ENCODE assay signal across 1 cellular context in genomic region chr11:10326080-10326964, GRCh38.
TF ChIP-seq lines count a peak whose summit lies in the region.

No MANE protein-coding gene starts in this region.

TF ChIP-seq in H1, 55 proteins besides CTCF, POLR2A, EP300 and RAD21:
- no peak for TF ChIP-seq ATF2 (IDR thresholded peaks at IDR 0.05; ENCODE audit: low read length)
- no peak for TF ChIP-seq POU5F1 (IDR thresholded peaks at IDR 0.05; ENCODE audit: low read depth, low read length)
- no peak for TF ChIP-seq SIX5 (IDR thresholded peaks at IDR 0.05; ENCODE audit: low read depth, low read length)
- no peak for TF ChIP-seq NANOG (IDR thresholded peaks at IDR 0.05; ENCODE audit: insufficient read depth, low read depth, low read length, poor library complexity, severe bottlenecking)
- TF ChIP-seq USF2 (IDR thresholded peaks at IDR 0.05; ENCODE audit: low read length) = no peak
- no peak for TF ChIP-seq TAF7 (optimal IDR thresholded peaks at IDR 0.05; ENCODE audit: borderline replicate concordance, low read depth, low read length)
